Comparison of ENCODE assay signal across 1 cellular context in genomic region chr2:26330604-26331003, GRCh38.
A peak's percentile ranks its signal among the peaks of the same experiment; 100 is the strongest.
TF ChIP-seq lines count a peak whose summit lies in the region.

No MANE protein-coding gene starts in this region.

TF ChIP-seq in HepG2, 621 proteins besides CTCF, POLR2A, EP300 and RAD21:
- TF ChIP-seq HDAC1 (CRISPR knock-in tag; IDR thresholded peaks at IDR 0.05) (0 out of 2 replicates have a peak, but pooled peaks have one; percentile 29), TBX2 (CRISPR knock-in tag; IDR thresholded peaks at IDR 0.05; ENCODE audit: borderline replicate concordance) (no peak), SP4 (CRISPR knock-in tag; IDR thresholded peaks at IDR 0.05) (no peak), ZNF282 (IDR thresholded peaks at IDR 0.05; ENCODE audit: partially characterized antibody) (no peak), FOXO4 (CRISPR knock-in tag; conservative IDR thresholded peaks at IDR 0.05) (0 out of 2 replicates have a peak, but pooled peaks have one; percentile 54), ZNF788 (CRISPR knock-in tag; IDR thresholded peaks at IDR 0.05; ENCODE audit: borderline replicate concordance) (no peak), ATF2 (CRISPR knock-in tag; IDR thresholded peaks at IDR 0.05) (no peak), ELF1 (CRISPR knock-in tag; IDR thresholded peaks at IDR 0.05) (no peak), KLF6 (CRISPR knock-in tag; IDR thresholded peaks at IDR 0.05) (no peak), HNRNPLL (IDR thresholded peaks at IDR 0.05; ENCODE audit: low read depth, low read length, poor library complexity, severe bottlenecking) (no peak), REST (IDR thresholded peaks at IDR 0.05; ENCODE audit: borderline replicate concordance in 1 of 2, low read depth in 1 of 2, low read length in 2 of 2) (no peak), ZNF674 (CRISPR knock-in tag; IDR thresholded peaks at IDR 0.05; ENCODE audit: low read depth) (no peak), ZSCAN20 (CRISPR knock-in tag; IDR thresholded peaks at IDR 0.05; ENCODE audit: borderline replicate concordance) (no peak)
TF ChIP-seq in HepG2: peak in this region for 2.
